In the genomic region with DNA sequence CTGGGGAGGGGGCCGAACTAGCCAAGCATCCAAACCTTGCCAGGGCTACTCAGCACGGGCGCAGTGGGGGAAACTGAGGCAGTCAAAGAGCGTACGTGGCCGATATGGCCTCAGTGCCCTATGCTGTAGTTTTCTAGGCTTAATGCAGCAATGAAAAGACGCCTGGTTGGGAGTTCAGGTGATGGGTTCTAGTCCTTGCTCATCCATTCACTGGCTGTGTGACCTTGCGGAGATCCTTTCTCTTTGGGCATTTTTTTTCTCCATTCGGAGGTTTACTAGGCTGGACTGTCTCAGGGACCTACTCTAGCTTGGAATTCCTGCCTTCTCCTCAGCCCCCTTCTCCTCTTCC, we compare ENCODE assay signal across 7 cellular contexts. TPM values are rescaled to one million over a fixed set of nuclear protein-coding genes. Genes with fewer than 3 reads are reported as not detected.
DNase-seq lines count a peak whose midpoint lies in the region.

No MANE protein-coding gene starts in this region.

- DNase-seq in activated T-helper 2 cell treated with anti-CD3 and anti-CD28 coated beads, Interferon-gamma antibody, Interleukin-2, Interleukin-4, amounts not matched to agents 10 μg/mL and 5 μg/mL and 100 μg/mL, durations not matched to agents 14 hours and 24 hours and 36 hours (ENCODE audit: low spot score) = no peak
- no peak for DNase-seq in midbrain (lab: John Stamatoyannopoulos, UW)
- no peak for DNase-seq in NCI-H526 treated with DMSO at 0.1 percent for 48 hours (lab: John Stamatoyannopoulos, UW)
- no peak for DNase-seq in ecto neural progenitor cell (ENCODE audit: low spot score)

- H3K27me3 Mint-ChIP-seq in activated T-helper 2 cell treated with anti-CD3 and anti-CD28 coated beads, Interferon-gamma antibody, Interleukin-2, Interleukin-4, amounts not matched to agents 10 μg/mL and 5 μg/mL and 100 μg/mL, durations not matched to agents 14 hours and 24 hours and 36 hours (ENCODE audit: low read depth) = no peaks in the 10 kb centered on the region

- H3K4me1 Mint-ChIP-seq in activated T-helper 2 cell treated with anti-CD3 and anti-CD28 coated beads, Interferon-gamma antibody, Interleukin-2, Interleukin-4, amounts not matched to agents 10 μg/mL and 5 μg/mL and 100 μg/mL, durations not matched to agents 14 hours and 24 hours and 36 hours (ENCODE audit: low read depth) = peaks cover 24% of the 10 kb centered on the region

- H3K4me3 Mint-ChIP-seq in activated T-helper 2 cell treated with anti-CD3 and anti-CD28 coated beads, Interferon-gamma antibody, Interleukin-2, Interleukin-4, amounts not matched to agents 10 μg/mL and 5 μg/mL and 100 μg/mL, durations not matched to agents 14 hours and 24 hours and 36 hours (ENCODE audit: low read depth) = peak overlapping the region; percentile 92

- H3K4me3 ChIP-seq in HUES48 (ENCODE audit: low read depth, low read length) (peak overlapping the region; percentile 92), iPS-18c (ENCODE audit: insufficient read depth, low read depth, low read length) (peak overlapping the region; percentile 87), stomach smooth muscle (ENCODE audit: low read length in 2 of 2) (peak overlapping the region; percentile 76 to 95)

- H3K27ac ChIP-seq in HUES48 (ENCODE audit: low read depth, low read length) = peak overlapping the region; percentile 98
- peak overlapping the region; percentile 99 for H3K27ac ChIP-seq in stomach smooth muscle (ENCODE audit: low read length)

- H3K4me1 ChIP-seq in HUES48 (ENCODE audit: control insufficient read depth, insufficient read depth, low read length) = peaks cover 19% of the 10 kb centered on the region
- peaks cover 52% of the 10 kb centered on the region for H3K4me1 ChIP-seq in stomach smooth muscle (ENCODE audit: control insufficient read depth, insufficient read depth, low read length)

- peaks cover 7% of the 10 kb centered on the region for H3K36me3 Mint-ChIP-seq in activated T-helper 2 cell treated with anti-CD3 and anti-CD28 coated beads, Interferon-gamma antibody, Interleukin-2, Interleukin-4, amounts not matched to agents 10 μg/mL and 5 μg/mL and 100 μg/mL, durations not matched to agents 14 hours and 24 hours and 36 hours (ENCODE audit: low read depth)

- no peaks in the 10 kb centered on the region for H3K9me3 ChIP-seq in HUES48 (ENCODE audit: control insufficient read depth, insufficient read depth, low read length)
- H3K9me3 ChIP-seq in iPS-18c (ENCODE audit: control insufficient read depth, insufficient read depth, low read length) = no peaks in the 10 kb centered on the region
- H3K9me3 ChIP-seq in stomach smooth muscle (ENCODE audit: control insufficient read depth in 2 of 2, low read length in 2 of 2) = no peaks in the 10 kb centered on the region

- H3K27me3 ChIP-seq in HUES48 (ENCODE audit: control insufficient read depth, insufficient read depth, low read length) (no peaks in the 10 kb centered on the region), stomach smooth muscle (ENCODE audit: control insufficient read depth in 1 of 2, insufficient read depth in 2 of 2, low read length in 2 of 2) (no peaks in the 10 kb centered on the region)

- H3K36me3 ChIP-seq in HUES48 (ENCODE audit: control insufficient read depth, insufficient read depth, low read length) (peaks cover 20% of the 10 kb centered on the region), stomach smooth muscle (ENCODE audit: control insufficient read depth in 2 of 2, insufficient read depth in 2 of 2, low read length in 2 of 2) (peaks cover 8 to 11% of the 10 kb centered on the region in 2 donors)

- intact Hi-C loops in activated T-helper 2 cell treated with anti-CD3 and anti-CD28 coated beads, Interferon-gamma antibody, Interleukin-2, Interleukin-4, amounts not matched to agents 10 μg/mL and 5 μg/mL and 100 μg/mL, durations not matched to agents 14 hours and 24 hours and 36 hours (cut with micrococcal nuclease) = loop anchor here (1.0 to 5.0 kb wide), 5 partner anchors 15 to 843 kb away; a partner anchor contains a TSS

- H3K9ac ChIP-seq in HUES48 (ENCODE audit: low read depth, low read length) = peak overlapping the region; percentile 90
- peak overlapping the region; percentile 94 for H3K9ac ChIP-seq in stomach smooth muscle (ENCODE audit: low read length in 2 of 2)

- H3K9me3 Mint-ChIP-seq in activated T-helper 2 cell treated with anti-CD3 and anti-CD28 coated beads, Interferon-gamma antibody, Interleukin-2, Interleukin-4, amounts not matched to agents 10 μg/mL and 5 μg/mL and 100 μg/mL, durations not matched to agents 14 hours and 24 hours and 36 hours = no peaks in the 10 kb centered on the region

- peak overlapping the region; percentile 87 for H3K27ac Mint-ChIP-seq in activated T-helper 2 cell treated with anti-CD3 and anti-CD28 coated beads, Interferon-gamma antibody, Interleukin-2, Interleukin-4, amounts not matched to agents 10 μg/mL and 5 μg/mL and 100 μg/mL, durations not matched to agents 14 hours and 24 hours and 36 hours

RNA-seq across cellular contexts. Expression of a gene that starts 0.9 kb away (rescaled TPM):
- total RNA-seq in activated T-helper 2 cell treated with anti-CD3 and anti-CD28 coated beads, Interferon-gamma antibody, Interleukin-2, Interleukin-4, amounts not matched to agents 10 μg/mL and 5 μg/mL and 100 μg/mL, durations not matched to agents 14 hours and 24 hours and 36 hours = 58.6 and 64.0 TPM in 2 replicates

RNA-seq across cellular contexts. Expression of a gene that starts 1.6 kb away (rescaled TPM):
- 10.4 and 13.1 TPM in 2 replicates for total RNA-seq in activated T-helper 2 cell treated with anti-CD3 and anti-CD28 coated beads, Interferon-gamma antibody, Interleukin-2, Interleukin-4, amounts not matched to agents 10 μg/mL and 5 μg/mL and 100 μg/mL, durations not matched to agents 14 hours and 24 hours and 36 hours

RNA-seq across cellular contexts. Expression of a gene that starts 35.7 kb away (rescaled TPM):
- 10.7 and 11.5 TPM in 2 replicates for total RNA-seq in activated T-helper 2 cell treated with anti-CD3 and anti-CD28 coated beads, Interferon-gamma antibody, Interleukin-2, Interleukin-4, amounts not matched to agents 10 μg/mL and 5 μg/mL and 100 μg/mL, durations not matched to agents 14 hours and 24 hours and 36 hours

RNA-seq across cellular contexts. Expression of a gene that starts 36.2 kb away (rescaled TPM):
- total RNA-seq in activated T-helper 2 cell treated with anti-CD3 and anti-CD28 coated beads, Interferon-gamma antibody, Interleukin-2, Interleukin-4, amounts not matched to agents 10 μg/mL and 5 μg/mL and 100 μg/mL, durations not matched to agents 14 hours and 24 hours and 36 hours = 237 and 247 TPM in 2 replicates

RNA-seq across cellular contexts. Expression of a gene that starts 45.9 kb away (rescaled TPM):
- total RNA-seq in activated T-helper 2 cell treated with anti-CD3 and anti-CD28 coated beads, Interferon-gamma antibody, Interleukin-2, Interleukin-4, amounts not matched to agents 10 μg/mL and 5 μg/mL and 100 μg/mL, durations not matched to agents 14 hours and 24 hours and 36 hours = 42.5 and 45.5 TPM in 2 replicates
